ENCODE assay signal across 1 cellular context in genomic region chr2:189584662-189585061, GRCh38.
A peak's percentile ranks its signal among the peaks of the same experiment; 100 is the strongest.
TF ChIP-seq lines count a peak whose summit lies in the region.

No MANE protein-coding gene starts in this region.

TF ChIP-seq in HepG2, 621 proteins besides CTCF, POLR2A, EP300 and RAD21:
- TF ChIP-seq, protein P1, sequence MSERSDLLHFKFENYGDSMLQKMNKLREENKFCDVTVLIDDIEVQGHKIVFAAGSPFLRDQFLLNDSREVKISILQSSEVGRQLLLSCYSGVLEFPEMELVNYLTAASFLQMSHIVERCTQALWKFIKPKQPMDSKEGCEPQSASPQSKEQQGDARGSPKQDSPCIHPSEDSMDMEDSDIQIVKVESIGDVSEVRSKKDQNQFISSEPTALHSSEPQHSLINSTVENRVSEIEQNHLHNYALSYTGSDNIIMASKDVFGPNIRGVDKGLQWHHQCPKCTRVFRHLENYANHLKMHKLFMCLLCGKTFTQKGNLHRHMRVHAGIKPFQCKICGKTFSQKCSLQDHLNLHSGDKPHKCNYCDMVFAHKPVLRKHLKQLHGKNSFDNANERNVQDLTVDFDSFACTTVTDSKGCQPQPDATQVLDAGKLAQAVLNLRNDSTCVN (CRISPR knock-in tag; IDR thresholded peaks at IDR 0.05; ENCODE audit: borderline replicate concordance) = no peak
- TF ChIP-seq AKAP8 (CRISPR knock-in tag; IDR thresholded peaks at IDR 0.05) = no peak
- TF ChIP-seq HNF4A (CRISPR knock-in tag; IDR thresholded peaks at IDR 0.05) = peak; percentile 41
- TF ChIP-seq, protein P2, sequence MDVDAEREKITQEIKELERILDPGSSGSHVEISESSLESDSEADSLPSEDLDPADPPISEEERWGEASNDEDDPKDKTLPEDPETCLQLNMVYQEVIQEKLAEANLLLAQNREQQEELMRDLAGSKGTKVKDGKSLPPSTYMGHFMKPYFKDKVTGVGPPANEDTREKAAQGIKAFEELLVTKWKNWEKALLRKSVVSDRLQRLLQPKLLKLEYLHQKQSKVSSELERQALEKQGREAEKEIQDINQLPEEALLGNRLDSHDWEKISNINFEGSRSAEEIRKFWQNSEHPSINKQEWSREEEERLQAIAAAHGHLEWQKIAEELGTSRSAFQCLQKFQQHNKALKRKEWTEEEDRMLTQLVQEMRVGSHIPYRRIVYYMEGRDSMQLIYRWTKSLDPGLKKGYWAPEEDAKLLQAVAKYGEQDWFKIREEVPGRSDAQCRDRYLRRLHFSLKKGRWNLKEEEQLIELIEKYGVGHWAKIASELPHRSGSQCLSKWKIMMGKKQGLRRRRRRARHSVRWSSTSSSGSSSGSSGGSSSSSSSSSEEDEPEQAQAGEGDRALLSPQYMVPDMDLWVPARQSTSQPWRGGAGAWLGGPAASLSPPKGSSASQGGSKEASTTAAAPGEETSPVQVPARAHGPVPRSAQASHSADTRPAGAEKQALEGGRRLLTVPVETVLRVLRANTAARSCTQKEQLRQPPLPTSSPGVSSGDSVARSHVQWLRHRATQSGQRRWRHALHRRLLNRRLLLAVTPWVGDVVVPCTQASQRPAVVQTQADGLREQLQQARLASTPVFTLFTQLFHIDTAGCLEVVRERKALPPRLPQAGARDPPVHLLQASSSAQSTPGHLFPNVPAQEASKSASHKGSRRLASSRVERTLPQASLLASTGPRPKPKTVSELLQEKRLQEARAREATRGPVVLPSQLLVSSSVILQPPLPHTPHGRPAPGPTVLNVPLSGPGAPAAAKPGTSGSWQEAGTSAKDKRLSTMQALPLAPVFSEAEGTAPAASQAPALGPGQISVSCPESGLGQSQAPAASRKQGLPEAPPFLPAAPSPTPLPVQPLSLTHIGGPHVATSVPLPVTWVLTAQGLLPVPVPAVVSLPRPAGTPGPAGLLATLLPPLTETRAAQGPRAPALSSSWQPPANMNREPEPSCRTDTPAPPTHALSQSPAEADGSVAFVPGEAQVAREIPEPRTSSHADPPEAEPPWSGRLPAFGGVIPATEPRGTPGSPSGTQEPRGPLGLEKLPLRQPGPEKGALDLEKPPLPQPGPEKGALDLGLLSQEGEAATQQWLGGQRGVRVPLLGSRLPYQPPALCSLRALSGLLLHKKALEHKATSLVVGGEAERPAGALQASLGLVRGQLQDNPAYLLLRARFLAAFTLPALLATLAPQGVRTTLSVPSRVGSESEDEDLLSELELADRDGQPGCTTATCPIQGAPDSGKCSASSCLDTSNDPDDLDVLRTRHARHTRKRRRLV (CRISPR knock-in tag; IDR thresholded peaks at IDR 0.05) = no peak
- TF ChIP-seq CEBPG (CRISPR knock-in tag; IDR thresholded peaks at IDR 0.05) = no peak
- TF ChIP-seq, protein P3, sequence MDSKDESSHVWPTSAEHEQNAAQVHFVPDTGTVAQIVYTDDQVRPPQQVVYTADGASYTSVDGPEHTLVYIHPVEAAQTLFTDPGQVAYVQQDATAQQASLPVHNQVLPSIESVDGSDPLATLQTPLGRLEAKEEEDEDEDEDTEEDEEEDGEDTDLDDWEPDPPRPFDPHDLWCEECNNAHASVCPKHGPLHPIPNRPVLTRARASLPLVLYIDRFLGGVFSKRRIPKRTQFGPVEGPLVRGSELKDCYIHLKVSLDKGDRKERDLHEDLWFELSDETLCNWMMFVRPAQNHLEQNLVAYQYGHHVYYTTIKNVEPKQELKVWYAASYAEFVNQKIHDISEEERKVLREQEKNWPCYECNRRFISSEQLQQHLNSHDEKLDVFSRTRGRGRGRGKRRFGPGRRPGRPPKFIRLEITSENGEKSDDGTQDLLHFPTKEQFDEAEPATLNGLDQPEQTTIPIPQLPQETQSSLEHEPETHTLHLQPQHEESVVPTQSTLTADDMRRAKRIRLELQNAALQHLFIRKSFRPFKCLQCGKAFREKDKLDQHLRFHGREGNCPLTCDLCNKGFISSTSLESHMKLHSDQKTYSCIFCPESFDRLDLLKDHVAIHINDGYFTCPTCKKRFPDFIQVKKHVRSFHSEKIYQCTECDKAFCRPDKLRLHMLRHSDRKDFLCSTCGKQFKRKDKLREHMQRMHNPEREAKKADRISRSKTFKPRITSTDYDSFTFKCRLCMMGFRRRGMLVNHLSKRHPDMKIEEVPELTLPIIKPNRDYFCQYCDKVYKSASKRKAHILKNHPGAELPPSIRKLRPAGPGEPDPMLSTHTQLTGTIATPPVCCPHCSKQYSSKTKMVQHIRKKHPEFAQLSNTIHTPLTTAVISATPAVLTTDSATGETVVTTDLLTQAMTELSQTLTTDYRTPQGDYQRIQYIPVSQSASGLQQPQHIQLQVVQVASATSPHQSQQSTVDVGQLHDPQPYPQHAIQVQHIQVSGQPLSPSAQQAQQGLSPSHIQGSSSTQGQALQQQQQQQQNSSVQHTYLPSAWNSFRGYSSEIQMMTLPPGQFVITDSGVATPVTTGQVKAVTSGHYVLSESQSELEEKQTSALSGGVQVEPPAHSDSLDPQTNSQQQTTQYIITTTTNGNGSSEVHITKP (CRISPR knock-in tag; IDR thresholded peaks at IDR 0.05; ENCODE audit: low read depth) = peak; percentile 78; the same call in 1 of the 2 replicates
- TF ChIP-seq SRSF1 (optimal IDR thresholded peaks at IDR 0.05; ENCODE audit: low read depth, low read length) = no peak
- no peak for TF ChIP-seq TCF12 (IDR thresholded peaks at IDR 0.05)
- TF ChIP-seq TCF12 (CRISPR knock-in tag; IDR thresholded peaks at IDR 0.05) = no peak
- TF ChIP-seq CHD4 (IDR thresholded peaks at IDR 0.05; ENCODE audit: borderline replicate concordance, low read length) = no peak
- no peak for TF ChIP-seq CC2D1A (CRISPR knock-in tag; IDR thresholded peaks at IDR 0.05)
